In genomic region chr3:160373655-160374054, GRCh38 we compare ENCODE assay signal across 23 cellular contexts. TPM values are rescaled to one million over a fixed set of nuclear protein-coding genes. Genes with fewer than 3 reads are reported as not detected.
A peak's percentile ranks its signal among the peaks of the same experiment; 100 is the strongest.
DNase-seq lines count a peak whose midpoint lies in the region; ATAC-seq, FAIRE-seq and TF ChIP-seq lines count a peak whose summit lies in the region.
"Had no signal": no experiment of that assay in that cellular context is flagged by ENCODE, and none has a peak within 500 bp of the region (broad histone marks: within the 10 kb centered on the region; RNA-seq: fewer than 3 reads in every experiment).

No MANE protein-coding gene starts in this region.

- H3K9me3 ChIP-seq in PC-3 (ENCODE audit: low read length) (no peaks in the 10 kb centered on the region), esophagus squamous epithelium (no peaks in the 10 kb centered on the region), small intestine (ENCODE audit: control insufficient read depth, low read depth) (no peaks in the 10 kb centered on the region)
- H3K9me3 ChIP-seq: BE2C had no signal

- intact Hi-C loops in Calu3 (cut with micrococcal nuclease; ENCODE audit: unreplicated experiment) (no loop called here), PC-3 (cut with micrococcal nuclease) (loop anchor here (1.0 kb wide), 1 partner anchor 26 kb away; the partner anchor contains the start of genes IFT80 and SMC4), esophagus squamous epithelium (cut with DNase I) (no loop called here)

- no peaks in the 10 kb centered on the region for H3K27me3 Mint-ChIP-seq in Calu3 (ENCODE audit: unreplicated experiment)
- H3K27me3 Mint-ChIP-seq: CD4-positive, CD25-positive, alpha-beta regulatory T cell; CD8-positive, alpha-beta memory T cell had no signal

- TF ChIP-seq POLR2A in erythroblast (IDR thresholded peaks at IDR 0.05; ENCODE audit: low read length) (no peak), esophagus squamous epithelium (IDR thresholded peaks at IDR 0.05) (no peak)

- H3K9ac ChIP-seq in PC-3 (ENCODE audit: low read length) = no peak overlapping the region

- 75 to 88% methylated on average over 2 of the region's 2 CpGs for WGBS in esophagus squamous epithelium, 2 donors
- 85 to 100% (median 91%) methylated on average over 2 of the region's 2 CpGs for WGBS in small intestine, 3 donors

- H4K20me1 ChIP-seq in PC-3 (ENCODE audit: low read length) = no peaks in the 10 kb centered on the region

- H3K4me3 Mint-ChIP-seq in Calu3 (ENCODE audit: low read depth, unreplicated experiment) = peak overlapping the region; percentile 15
- H3K4me3 Mint-ChIP-seq: CD4-positive, CD25-positive, alpha-beta regulatory T cell; CD8-positive, alpha-beta memory T cell; GM23338; HFFc6 had no signal

- no peak overlapping the region for H3K4me3 ChIP-seq in PC-3 (ENCODE audit: low read length)
- no peak overlapping the region for H3K4me3 ChIP-seq in esophagus squamous epithelium
- no peak overlapping the region for H3K4me3 ChIP-seq in small intestine (ENCODE audit: low read depth in 1 of 2, low read length in 2 of 2)
- H3K4me3 ChIP-seq: GM23338 had no signal

- H3K4me2 ChIP-seq in PC-3 (ENCODE audit: low read length) = peak overlapping the region; percentile 28; the same call in 1 of the 2 replicates
- H3K4me2 ChIP-seq: GM23338 had no signal

- no peak overlapping the region for H3K27ac ChIP-seq in PC-3 (ENCODE audit: low read length)
- H3K27ac ChIP-seq in esophagus squamous epithelium = no peak overlapping the region
- H3K27ac ChIP-seq in foreskin keratinocyte = no peak overlapping the region
- no peak overlapping the region for H3K27ac ChIP-seq in small intestine (ENCODE audit: low read depth in 1 of 2, low read length in 1 of 2)
- H3K27ac ChIP-seq: HL-60 had no signal

- no TSS peak for BruUV-seq in Calu3 (replicated peaks; lab: Mats Ljungman, UMichigan)
- BruUV-seq in PC-3 (replicated peaks; lab: Mats Ljungman, UMichigan) = no TSS peak

- no peak overlapping the region for H2AFZ ChIP-seq in PC-3 (ENCODE audit: low read length)
- H2AFZ ChIP-seq: GM23338 had no signal

- CTCF ChIA-PET in Calu3 (lab: Charles Lee) (no interaction called here), PC-3 (lab: Charles Lee) (no interaction called here)

- H3F3A ChIP-seq in PC-3 (ENCODE audit: low read length, unreplicated experiment) = no peaks in the 10 kb centered on the region

- no peaks in the 10 kb centered on the region for H3K9me2 ChIP-seq in PC-3 (replicated peaks; ENCODE audit: low read length)

- no peaks in the 10 kb centered on the region for H3K9me3 Mint-ChIP-seq in Calu3 (ENCODE audit: low read depth, unreplicated experiment)
- H3K9me3 Mint-ChIP-seq: CD4-positive, CD25-positive, alpha-beta regulatory T cell; CD8-positive, alpha-beta memory T cell; HFFc6 had no signal

- no peaks in the 10 kb centered on the region for H3K79me2 ChIP-seq in PC-3 (ENCODE audit: low read length)

- no peak overlapping the region for H3K27ac Mint-ChIP-seq in Calu3 (ENCODE audit: unreplicated experiment)
- H3K27ac Mint-ChIP-seq: GM23338 had no signal

- H3K4me1 ChIP-seq in PC-3 (ENCODE audit: insufficient read depth, low read length) (peaks cover 40% of the 10 kb centered on the region), esophagus squamous epithelium (no peaks in the 10 kb centered on the region), foreskin keratinocyte (no peaks in the 10 kb centered on the region), small intestine (ENCODE audit: control insufficient read depth in 2 of 2, insufficient read depth in 1 of 2, low read depth in 1 of 2, low read length in 1 of 2) (no peaks in the 10 kb centered on the region)
- H3K4me1 ChIP-seq: BE2C had no signal

- no peaks in the 10 kb centered on the region for H3K27me3 ChIP-seq in PC-3 (ENCODE audit: low read length)
- no peaks in the 10 kb centered on the region for H3K27me3 ChIP-seq in esophagus squamous epithelium
- H3K27me3 ChIP-seq in foreskin keratinocyte = no peaks in the 10 kb centered on the region
- no peaks in the 10 kb centered on the region for H3K27me3 ChIP-seq in small intestine (ENCODE audit: control insufficient read depth in 2 of 2, insufficient read depth in 2 of 2, low read length in 2 of 2)
- H3K27me3 ChIP-seq: BE2C had no signal

- no peak for DNase-seq in Calu3
- DNase-seq in PC-3 = no peak
- peak; percentile 45 to 68 for DNase-seq in erythroblast (lab: John Stamatoyannopoulos, UW)
- no peak for DNase-seq in NCI-H2029 (lab: John Stamatoyannopoulos, UW)
- no peak for DNase-seq in esophagus squamous epithelium (lab: John Stamatoyannopoulos, UW)
- DNase-seq in foreskin keratinocyte = no peak
- no peak for DNase-seq in small intestine
- DNase-seq: ACHN; BE2C; C1 segment of cervical spinal cord; CD4-positive, CD25-positive, alpha-beta regulatory T cell; CD8-positive, alpha-beta memory T cell; COR-L47; DMS153; DMS79; GDM1; HCEC 1CT; HFFc6 had no signal

- H3K36me3 ChIP-seq in PC-3 (ENCODE audit: low read depth, low read length) = no peaks in the 10 kb centered on the region
- peaks cover 0 to 35% (median 0%) of the 10 kb centered on the region in 3 donors for H3K36me3 ChIP-seq in esophagus squamous epithelium
- peaks cover 0 to 2% of the 10 kb centered on the region in 2 donors for H3K36me3 ChIP-seq in small intestine (ENCODE audit: control insufficient read depth in 2 of 2, insufficient read depth in 2 of 2, low read length in 2 of 2)

- POLR2A ChIA-PET in PC-3 (lab: Charles Lee; ENCODE audit: unreplicated experiment) = no interaction called here

- TF ChIP-seq CTCF in Calu3 (IDR thresholded peaks at IDR 0.05; ENCODE audit: unreplicated experiment) (no peak), PC-3 (conservative IDR thresholded peaks at IDR 0.05; ENCODE audit: low read depth, low read length) (no peak), esophagus squamous epithelium (IDR thresholded peaks at IDR 0.05) (no peak), foreskin keratinocyte (conservative IDR thresholded peaks at IDR 0.05) (no peak)

- ATAC-seq in PC-3 (no peak), foreskin keratinocyte (no peak)
- ATAC-seq: GM23338 had no signal

- peaks cover 23% of the 10 kb centered on the region for H3K4me1 Mint-ChIP-seq in Calu3 (ENCODE audit: low read depth, unreplicated experiment)
- H3K4me1 Mint-ChIP-seq: GM23338 had no signal

- no peak for FAIRE-seq in small intestine (lab: Jason Lieb, UNC)
- FAIRE-seq: GM12892, GM18507, H54 had no signal

- H3K36me3 Mint-ChIP-seq in Calu3 (ENCODE audit: insufficient read depth, unreplicated experiment) = no peaks in the 10 kb centered on the region

RNA-seq across cellular contexts. Expression of gene IFT80, which starts 25.4 kb away (rescaled TPM):
- total RNA-seq in Calu3 (2022) = 58.0 and 61.8 TPM in 2 replicates
- 9.1 and 9.3 TPM in 2 replicates for total RNA-seq in PC-3 (2014; rRNA removed)
- total RNA-seq in esophagus squamous epithelium = 10 to 100 TPM; 10.8 to 20.4 (median 14.9) TPM
- 18.6 and 23.4 TPM in 2 replicates for total RNA-seq in foreskin keratinocyte
- polyA plus RNA-seq in foreskin keratinocyte = 4.2 and 5.7 TPM in 2 replicates
- polyA plus RNA-seq in small intestine = 1 to 10 TPM; 3.8 to 7.7 (median 4.9) TPM

RNA-seq across cellular contexts. Expression of gene SMC4, which starts 25.8 kb away (rescaled TPM):
- 231 and 256 TPM in 2 replicates for total RNA-seq in Calu3 (2022)
- 129 and 183 TPM in 2 replicates for total RNA-seq in PC-3 (2014; rRNA removed)
- total RNA-seq in esophagus squamous epithelium = 10 to 100 TPM; 50.4 to 94.8 (median 81.6) TPM
- total RNA-seq in foreskin keratinocyte = 113 and 147 TPM in 2 replicates
- 41.7 and 54.0 TPM in 2 replicates for polyA plus RNA-seq in foreskin keratinocyte
- 10 to 100 TPM; 17.0 to 31.7 (median 19.7) TPM for polyA plus RNA-seq in small intestine

Comparison
In these comparisons a context has a peak if more than half of its experiments do, and no peak if none do; other contexts are left out.
1. DNase-seq: peak in erythroblast (2 of 2); none in Calu3 (single experiment), PC-3 (single experiment), NCI-H2029 (single experiment), esophagus squamous epithelium (single experiment), foreskin keratinocyte (0 of 2) and small intestine (single experiment).